ENCODE assay signal across 18 cellular contexts in genomic region chr7:96308253-96308949, GRCh38. TPM values are rescaled to one million over a fixed set of nuclear protein-coding genes. Genes with fewer than 3 reads are reported as not detected.
DNase-seq lines count a peak whose midpoint lies in the region; ATAC-seq, FAIRE-seq and TF ChIP-seq lines count a peak whose summit lies in the region.
"Had no signal": no experiment of that assay in that cellular context is flagged by ENCODE, and none has a peak within 500 bp of the region (broad histone marks: within the 10 kb centered on the region; RNA-seq: fewer than 3 reads in every experiment).

No MANE protein-coding gene starts in this region.

- H2AFZ ChIP-seq in HepG2 (ENCODE audit: low read length) = no peak overlapping the region

- DNase-seq in left ventricle myocardium inferior = no peak
- DNase-seq in heart right ventricle = no peak
- DNase-seq in colonic mucosa = no peak
- peak; percentile 65 for DNase-seq in HepG2 (ENCODE audit: low spot score)
- DNase-seq in GM03348 (ENCODE audit: low spot score) = no peak
- no peak for DNase-seq in mucosa of gallbladder (ENCODE audit: low spot score)
- DNase-seq: activated CD4-positive, CD25-positive, alpha-beta regulatory T cell treated with anti-CD3 and anti-CD28 coated beads, Interleukin-2, amount 50 U/mL, for 72 hours; activated CD8-positive, alpha-beta memory T cell treated with anti-CD3 and anti-CD28 coated beads, Interleukin-2, amount 50 U/mL, for 4 hours; DMS53; MM.1S; NCI-H187; retina; stimulated activated CD4-positive, alpha-beta T cell treated with anti-CD3 and anti-CD28 coated beads, Interleukin-15, amount 100 ng/mL, for 24 hours; stimulated activated naive CD4-positive, alpha-beta T cell treated with Interleukin-2 at 50 U/mL for 16 hours had no signal

- no TSS peak for BruUV-seq in HepG2 (replicated peaks; lab: Mats Ljungman, UMichigan)

- no peak for ATAC-seq in heart right ventricle
- peak; percentile 49 for ATAC-seq in HepG2
- no peak for ATAC-seq in HG02973 (IDR thresholded peaks at IDR 0.05; ENCODE audit: unreplicated experiment)
- ATAC-seq in HG03135 (IDR thresholded peaks at IDR 0.05; ENCODE audit: unreplicated experiment) = no peak

- in situ Hi-C loops in HepG2 (cut with HindIII; ENCODE audit: extremely low pct_ligation_motif_present, low pct_unique_long_range_greater_than_20kb) = loop anchor here (25.0 kb wide), 1 partner anchor 704 kb away; the partner anchor contains the start of genes DLX5 and DLX6

- TF ChIP-seq CTCF in left ventricle myocardium inferior (IDR thresholded peaks at IDR 0.05; ENCODE audit: borderline replicate concordance) = no peak
- TF ChIP-seq CTCF in heart right ventricle (IDR thresholded peaks at IDR 0.05) = no peak
- TF ChIP-seq CTCF in colonic mucosa (IDR thresholded peaks at IDR 0.05) = no peak
- no peak for TF ChIP-seq CTCF in HepG2 (CRISPR knock-in tag; IDR thresholded peaks at IDR 0.05)

- H3K4me3 ChIP-seq in left ventricle myocardium inferior (no peak overlapping the region), heart right ventricle (no peak overlapping the region), colonic mucosa (no peak overlapping the region), HepG2 (replicated peaks in 1 of 3; ENCODE audit: insufficient read depth in 1 of 3, low read depth in 2 of 3, low read length in 3 of 3) (no peak overlapping the region)
- H3K4me3 ChIP-seq: ascending aorta had no signal

- TF ChIP-seq POLR2A in HepG2 (IDR thresholded peaks at IDR 0.05; ENCODE audit: insufficient read depth in 1 of 2, low read depth in 2 of 2, low read length in 2 of 2) = no peak

- WGBS in heart right ventricle, 2 donors = 94 to 96% methylated on average over 4 of the region's 4 CpGs
- 32% methylated on average over 4 of the region's 4 CpGs for WGBS in HepG2 (ENCODE audit: low lambda C conversion rate)

- peak overlapping the region; percentile 55 for H3K4me2 ChIP-seq in HepG2 (ENCODE audit: low read depth, low read length)

- H3K27ac ChIP-seq in left ventricle myocardium inferior (replicated peaks) (peak overlapping the region; percentile 75), heart right ventricle (peak overlapping the region in 1 of 10 donors; percentile 8), colonic mucosa (peak overlapping the region; percentile 4), HepG2 (ENCODE audit: extremely low read length, insufficient read depth, low read length) (peak overlapping the region; percentile 81)
- H3K27ac ChIP-seq: ascending aorta had no signal

- CTCF ChIA-PET in HepG2 (lab: Yijun Ruan, JAX; ENCODE audit: low intra/inter-chr PET ratio, low total read pairs) = no interaction called here

- H3K4me1 ChIP-seq in left ventricle myocardium inferior (peaks cover 83% of the 10 kb centered on the region), heart right ventricle (peaks cover 8 to 74% (median 63%) of the 10 kb centered on the region in 9 donors), colonic mucosa (peaks cover 3% of the 10 kb centered on the region), HepG2 (ENCODE audit: insufficient read depth, low read length) (peaks cover 93% of the 10 kb centered on the region)

- intact Hi-C loops in left ventricle myocardium inferior (cut with micrococcal nuclease) = loop anchor here (10.0 kb wide), 1 partner anchor 396 kb away; the partner anchor contains the start of gene SEM1
- intact Hi-C loops in heart right ventricle (cut with DNase I) = no loop called here
- intact Hi-C loops in colonic mucosa (cut with DNase I) = no loop called here
- intact Hi-C loops in HepG2 (cut with micrococcal nuclease; ENCODE audit: unreplicated experiment) = loop anchor here (10.0 kb wide), 1 partner anchor 54 kb away; no protein-coding TSS in a partner anchor

- no peak overlapping the region for H3K9ac ChIP-seq in colonic mucosa (ENCODE audit: low read depth in 2 of 2, low read length in 2 of 2)
- H3K9ac ChIP-seq in HepG2 (ENCODE audit: insufficient read depth, low read depth, low read length) = peak overlapping the region; percentile 43

- H3K36me3 ChIP-seq in left ventricle myocardium inferior = no peaks in the 10 kb centered on the region
- peaks cover 0 to 5% (median 0%) of the 10 kb centered on the region in 9 donors for H3K36me3 ChIP-seq in heart right ventricle
- H3K36me3 ChIP-seq in colonic mucosa = no peaks in the 10 kb centered on the region
- peaks cover 6 to 20% of the 10 kb centered on the region in 2 experiments for H3K36me3 ChIP-seq in HepG2 (replicated peaks in 1 of 2; ENCODE audit: control insufficient read depth in 1 of 2, insufficient read depth in 2 of 2, low read length in 2 of 2)

- TF ChIP-seq EP300 in HepG2 (IDR thresholded peaks at IDR 0.05; ENCODE audit: low read depth in 2 of 2, low read length in 2 of 2) (peak in 1 of 2 experiments; percentile 26; a peak in 1 of 4 replicates), HepG2 (CRISPR knock-in tag; IDR thresholded peaks at IDR 0.05; ENCODE audit: borderline replicate concordance) (no peak)

- TF ChIP-seq RAD21 in HepG2 (CRISPR knock-in tag; IDR thresholded peaks at IDR 0.05) = no peak

- H3K9me3 ChIP-seq in left ventricle myocardium inferior (replicated peaks) (no peaks in the 10 kb centered on the region), heart right ventricle (no peaks in the 10 kb centered on the region), colonic mucosa (no peaks in the 10 kb centered on the region), HepG2 (ENCODE audit: low read length) (no peaks in the 10 kb centered on the region)
- H3K9me3 ChIP-seq: ascending aorta had no signal

- FAIRE-seq in HepG2 (lab: Jason Lieb, UNC) = no peak
- FAIRE-seq: HTR-8/SVneo had no signal

- peaks cover 97% of the 10 kb centered on the region for H3K79me2 ChIP-seq in HepG2 (ENCODE audit: insufficient read depth, low read length)

- H3K27me3 ChIP-seq in left ventricle myocardium inferior (ENCODE audit: low read depth) = no peaks in the 10 kb centered on the region
- H3K27me3 ChIP-seq in heart right ventricle = no peaks in the 10 kb centered on the region
- H3K27me3 ChIP-seq in colonic mucosa = no peaks in the 10 kb centered on the region
- no peaks in the 10 kb centered on the region for H3K27me3 ChIP-seq in HepG2 (ENCODE audit: control insufficient read depth in 1 of 2, insufficient read depth in 2 of 2, low read length in 2 of 2)
- H3K27me3 ChIP-seq: ascending aorta had no signal

- POLR2A ChIA-PET in HepG2 (lab: Yijun Ruan, JAX) = no interaction called here

- peaks cover 32% of the 10 kb centered on the region for H4K20me1 ChIP-seq in HepG2 (ENCODE audit: insufficient read depth, low read length)

TF ChIP-seq in HepG2, 621 proteins besides CTCF, POLR2A, EP300 and RAD21 (continues in another document):
- TF ChIP-seq PHF21A (CRISPR knock-in tag; IDR thresholded peaks at IDR 0.05) (peak; percentile 62), HMG20A (CRISPR knock-in tag; IDR thresholded peaks at IDR 0.05; ENCODE audit: borderline replicate concordance) (peak; percentile 24; the same call in 1 of the 2 replicates)

RNA-seq across cellular contexts. Expression of gene SLC25A13, which starts 13.5 kb away (rescaled TPM):
- total RNA-seq in left ventricle myocardium inferior (9.1 TPM), heart right ventricle (10 to 100 TPM in 5 of 10 donors, 1 to 10 TPM in 5; 6.5 to 15.3 (median 10.3) TPM), colonic mucosa (10 to 100 TPM; 36.4 to 45.2 TPM), HepG2 (2016; rRNA removed; fragmentation: Illumina TruSeq; extraction: Trizol) (84.9 and 112 TPM in 2 replicates), mucosa of gallbladder (35.2 TPM)
- polyA plus RNA-seq in heart right ventricle (1 to 10 TPM; 5.2 to 8.1 TPM), HepG2 (2011; rRNA removed) (32.7 and 36.2 TPM in 2 replicates)
- total RNA-seq in HepG2 (2016; cell fraction: cytosol; rRNA removed; fragmentation: Illumina TruSeq; extraction: Trizol; ENCODE audit: low read depth) = 42.8 and 48.3 TPM in 2 replicates
- total RNA-seq in HepG2 (2016; cell fraction: insoluble cytoplasmic fraction; rRNA removed; fragmentation: Illumina TruSeq; extraction: Trizol) = 87.2 and 111 TPM in 2 replicates
- total RNA-seq in HepG2 (2016; cell fraction: membrane; rRNA removed; fragmentation: Illumina TruSeq; extraction: Trizol) = 55.1 and 60.6 TPM in 2 replicates
- total RNA-seq in HepG2 (2016; cell fraction: nucleus; rRNA removed; fragmentation: Illumina TruSeq; extraction: Trizol) = 73.7 and 78.0 TPM in 2 replicates
- 18.3 and 29.4 TPM in 2 replicates for polyA plus RNA-seq in HepG2 (2011; cell fraction: cytosol; rRNA removed)
- 32.1 and 35.6 TPM in 2 replicates for polyA plus RNA-seq in HepG2 (2011; cell fraction: nucleus; rRNA removed)
- polyA plus RNA-seq in HepG2 (2012) = 40.3 and 51.0 TPM in 2 replicates
- polyA plus RNA-seq in HepG2 (2016; cell fraction: cytosol; fragmentation: Illumina TruSeq; extraction: Trizol; ENCODE audit: low read depth) = 14.6 and 15.8 TPM in 2 replicates
- polyA plus RNA-seq in HepG2 (2016; cell fraction: insoluble cytoplasmic fraction; fragmentation: Illumina TruSeq; extraction: Trizol; ENCODE audit: low read depth) = 94.2 and 94.4 TPM in 2 replicates
- 28.0 and 33.7 TPM in 2 replicates for polyA plus RNA-seq in HepG2 (2016; cell fraction: membrane; fragmentation: Illumina TruSeq; extraction: Trizol; ENCODE audit: low read depth)
- 68.9 and 70.7 TPM in 2 replicates for polyA plus RNA-seq in HepG2 (2016; cell fraction: nucleus; fragmentation: Illumina TruSeq; extraction: Trizol; ENCODE audit: insufficient read depth, low read depth)
- polyA minus RNA-seq in HepG2 (2011; rRNA and poly(A)+ RNA removed; ENCODE audit: low replicate concordance) = 25.8 and 44.3 TPM in 2 replicates
- polyA minus RNA-seq in HepG2 (2011; cell fraction: cytosol; rRNA and poly(A)+ RNA removed) = 36.7 and 39.4 TPM in 2 replicates
- 71.4 and 83.4 TPM in 2 replicates for polyA minus RNA-seq in HepG2 (2011; cell fraction: nucleus; rRNA and poly(A)+ RNA removed)

Comparison
In these comparisons a context has a peak if more than half of its experiments do, and no peak if none do; other contexts are left out.
1. intact Hi-C loops: an anchor here in left ventricle myocardium inferior (10.0 kb wide) and HepG2 (10.0 kb wide); none called in heart right ventricle and colonic mucosa.